16 cellular contexts compared by ENCODE assay signal in the genomic region with DNA sequence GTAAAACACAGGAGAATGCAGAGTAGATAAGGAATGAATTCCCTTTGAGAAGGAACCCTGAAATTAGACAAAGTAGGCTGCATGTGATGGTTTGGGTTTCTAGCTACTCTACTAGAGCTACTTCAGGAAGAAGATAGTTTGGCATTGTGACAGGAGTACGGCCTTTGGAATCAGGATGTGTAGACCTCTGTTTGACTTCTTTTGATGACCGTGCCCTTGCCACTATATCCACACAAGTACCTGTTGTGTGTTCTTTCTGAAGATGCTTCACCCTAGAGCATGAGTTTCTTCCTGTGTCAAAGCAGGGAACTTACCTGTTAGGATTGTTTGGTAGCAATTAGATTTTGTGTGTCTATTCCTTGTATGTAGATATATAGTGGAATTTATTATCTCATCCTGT. TPM values are rescaled to one million over a fixed set of nuclear protein-coding genes. Genes with fewer than 3 reads are reported as not detected.
DNase-seq lines count a peak whose midpoint lies in the region; FAIRE-seq and TF ChIP-seq lines count a peak whose summit lies in the region.
"Had no signal": no experiment of that assay in that cellular context is flagged by ENCODE, and none has a peak within 500 bp of the region (broad histone marks: within the 10 kb centered on the region; RNA-seq: fewer than 3 reads in every experiment).

No MANE protein-coding gene starts in this region.

- TF ChIP-seq CTCF in glutamatergic neuron (IDR thresholded peaks at IDR 0.05; ENCODE audit: partially characterized antibody, unreplicated experiment): no peak
- TF ChIP-seq CTCF in progenitor cell of endocrine pancreas (IDR thresholded peaks at IDR 0.05; ENCODE audit: unreplicated experiment): no peak

- H3K9me3 Mint-ChIP-seq in glutamatergic neuron (ENCODE audit: unreplicated experiment) (peaks cover 7% of the 10 kb centered on the region), progenitor cell of endocrine pancreas (ENCODE audit: low read depth) (no peaks in the 10 kb centered on the region)
- H3K9me3 Mint-ChIP-seq: CD8-positive, alpha-beta T cell had no signal

- no peak for DNase-seq in GM19239 (ENCODE audit: insufficient read length, low spot score)
- DNase-seq in NCI-H2029 treated with DMSO at 0.1 percent for 48 hours (lab: John Stamatoyannopoulos, UW): peak; percentile 55
- no peak for DNase-seq in glutamatergic neuron
- no peak for DNase-seq in progenitor cell of endocrine pancreas (ENCODE audit: low spot score, unreplicated experiment)
- DNase-seq in SHP77 treated with DMSO at 0.1 percent for 48 hours (lab: John Stamatoyannopoulos, UW): no peak
- DNase-seq in stimulated activated CD4-positive, alpha-beta T cell treated with anti-CD3 and anti-CD28 coated beads, Interleukin-12 subunit alpha, Interleukin-12 subunit beta, amount 100 ng/mL, for 4 hours: no peak
- DNase-seq in NOMO-1 treated with dmso at 0.1 percent for 144 hours (lab: John Stamatoyannopoulos, UW; ENCODE audit: unreplicated experiment): no peak
- DNase-seq: CD8-positive, alpha-beta T cell; KG1; NCI-H1092 treated with DMSO at 0.1 percent for 48 hours; NCI-H1694 treated with DMSO at 0.1 percent for 48 hours; NCI-H2171; NCI-H524 treated with DMSO at 0.1 percent for 48 hours; NK-92 treated with Interleukin-12 subunit alpha and Interleukin-12 subunit beta, amount 100 ng/mL, for 24 hours; SK-N-SH; T-helper 1 cell had no signal

- H3K4me1 Mint-ChIP-seq in glutamatergic neuron (ENCODE audit: low read depth, unreplicated experiment): peaks cover 27% of the 10 kb centered on the region
- peaks cover 24% of the 10 kb centered on the region for H3K4me1 Mint-ChIP-seq in progenitor cell of endocrine pancreas (ENCODE audit: low read depth)

- peak overlapping the region; percentile 49 for H3K4me3 Mint-ChIP-seq in glutamatergic neuron (ENCODE audit: unreplicated experiment)
- no peak overlapping the region for H3K4me3 Mint-ChIP-seq in progenitor cell of endocrine pancreas (ENCODE audit: low read depth)
- H3K4me3 Mint-ChIP-seq: CD8-positive, alpha-beta T cell had no signal

- H3K27me3 Mint-ChIP-seq in glutamatergic neuron (ENCODE audit: unreplicated experiment): peaks cover 4% of the 10 kb centered on the region
- no peaks in the 10 kb centered on the region for H3K27me3 Mint-ChIP-seq in progenitor cell of endocrine pancreas

- peak overlapping the region; percentile 86 for H3K27ac Mint-ChIP-seq in glutamatergic neuron (ENCODE audit: unreplicated experiment)
- H3K27ac Mint-ChIP-seq in progenitor cell of endocrine pancreas: peak overlapping the region; percentile 77
- H3K27ac Mint-ChIP-seq: CD8-positive, alpha-beta T cell had no signal

- FAIRE-seq in GM19239 (lab: Jason Lieb, UNC): peak; percentile 48

- H3K36me3 Mint-ChIP-seq in glutamatergic neuron (ENCODE audit: unreplicated experiment) (no peaks in the 10 kb centered on the region), progenitor cell of endocrine pancreas (ENCODE audit: insufficient read depth) (peaks cover 8% of the 10 kb centered on the region)

RNA-seq across cellular contexts. Expression of a gene that starts 41.7 kb away (rescaled TPM):
- total RNA-seq in glutamatergic neuron (ENCODE audit: unreplicated experiment) (14.9 TPM), progenitor cell of endocrine pancreas (47.7 and 50.6 TPM in 2 replicates)
